ENCODE assay signal across 1 cellular context in the genomic region with DNA sequence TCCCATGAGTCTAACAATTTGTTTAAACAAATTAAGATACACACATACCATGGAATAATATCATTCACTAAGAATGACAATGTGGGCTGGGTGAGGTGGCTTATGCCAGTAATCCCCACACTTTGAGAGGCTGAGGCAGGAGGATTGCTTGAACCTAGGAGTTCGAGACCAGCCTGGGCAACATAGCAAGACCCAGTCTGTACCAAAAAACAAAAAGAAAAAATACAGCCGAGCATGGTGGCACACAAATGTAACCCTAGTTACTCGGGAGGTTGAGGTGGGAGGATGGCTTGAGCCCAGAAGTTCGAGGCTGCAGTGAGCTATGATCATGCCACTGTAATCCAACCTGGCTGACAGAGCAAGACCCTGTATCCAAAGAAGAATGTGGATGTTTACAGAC.
TF ChIP-seq lines count a peak whose summit lies in the region.

No MANE protein-coding gene starts in this region.

TF ChIP-seq in HepG2, 621 proteins besides CTCF, POLR2A, EP300 and RAD21:
- TF ChIP-seq, protein P1, sequence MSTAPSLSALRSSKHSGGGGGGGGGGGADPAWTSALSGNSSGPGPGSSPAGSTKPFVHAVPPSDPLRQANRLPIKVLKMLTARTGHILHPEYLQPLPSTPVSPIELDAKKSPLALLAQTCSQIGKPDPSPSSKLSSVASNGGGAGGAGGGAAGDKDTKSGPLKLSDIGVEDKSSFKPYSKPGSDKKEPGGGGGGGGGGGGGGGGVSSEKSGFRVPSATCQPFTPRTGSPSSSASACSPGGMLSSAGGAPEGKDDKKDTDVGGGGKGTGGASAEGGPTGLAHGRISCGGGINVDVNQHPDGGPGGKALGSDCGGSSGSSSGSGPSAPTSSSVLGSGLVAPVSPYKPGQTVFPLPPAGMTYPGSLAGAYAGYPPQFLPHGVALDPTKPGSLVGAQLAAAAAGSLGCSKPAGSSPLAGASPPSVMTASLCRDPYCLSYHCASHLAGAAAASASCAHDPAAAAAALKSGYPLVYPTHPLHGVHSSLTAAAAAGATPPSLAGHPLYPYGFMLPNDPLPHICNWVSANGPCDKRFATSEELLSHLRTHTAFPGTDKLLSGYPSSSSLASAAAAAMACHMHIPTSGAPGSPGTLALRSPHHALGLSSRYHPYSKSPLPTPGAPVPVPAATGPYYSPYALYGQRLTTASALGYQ (CRISPR knock-in tag; IDR thresholded peaks at IDR 0.05): no peak
- TF ChIP-seq ZNF121 (CRISPR knock-in tag; IDR thresholded peaks at IDR 0.05): peak; percentile 65
- TF ChIP-seq ZNF770 (CRISPR knock-in tag; IDR thresholded peaks at IDR 0.05): peak; percentile 34; the same call in 1 of the 2 replicates
- TF ChIP-seq BRD4 (CRISPR knock-in tag; IDR thresholded peaks at IDR 0.05): no peak
- TF ChIP-seq KAT2B (IDR thresholded peaks at IDR 0.05; ENCODE audit: borderline replicate concordance, low read depth, low read length): no peak
